Comparison of ENCODE assay signal across 1 cellular context in the genomic region with DNA sequence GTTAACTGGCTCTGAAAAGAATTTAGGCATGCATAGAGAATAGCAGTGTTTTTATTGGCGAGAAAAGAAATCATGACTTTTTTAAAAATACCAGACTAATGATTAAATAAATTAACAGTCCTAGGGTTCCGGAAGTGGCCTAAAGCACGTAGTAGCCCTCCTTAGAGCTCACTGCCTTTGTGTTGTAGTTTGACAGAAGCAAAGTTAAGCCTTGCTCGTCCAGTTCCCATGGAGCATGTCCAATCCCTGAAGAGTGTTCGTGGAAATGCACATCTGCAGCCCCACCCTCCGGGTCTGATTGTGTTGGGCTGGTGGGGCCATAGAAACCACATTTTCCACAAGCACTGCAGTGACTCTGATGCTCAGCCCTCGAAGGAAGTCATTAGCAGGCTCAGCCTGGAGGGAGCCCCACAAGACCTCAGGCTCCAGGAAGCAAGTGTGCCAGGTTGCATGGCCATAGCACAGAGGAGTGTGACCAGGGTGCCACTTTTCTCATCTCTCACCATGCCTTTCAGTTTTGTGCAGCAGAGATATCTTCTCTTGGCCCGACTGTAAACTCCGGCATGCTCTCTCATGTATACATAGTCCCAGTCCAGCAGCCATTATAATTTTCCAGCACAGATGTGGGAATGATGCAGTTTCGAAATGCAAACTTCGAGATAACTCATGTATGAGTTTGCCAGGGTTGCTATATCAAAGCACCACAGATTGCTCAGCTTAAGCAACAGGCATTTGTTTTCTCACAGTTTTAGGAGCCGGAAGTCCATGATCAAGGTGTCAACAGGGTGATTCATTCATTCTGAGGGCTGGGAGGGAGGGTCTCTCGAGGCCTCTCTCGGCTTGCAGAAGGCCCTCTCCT.
TF ChIP-seq lines count a peak whose summit lies in the region.

No MANE protein-coding gene starts in this region.

TF ChIP-seq in HepG2, 621 proteins besides CTCF, POLR2A, EP300 and RAD21 (continued from another document and continues in another):
- TF ChIP-seq, protein P1, sequence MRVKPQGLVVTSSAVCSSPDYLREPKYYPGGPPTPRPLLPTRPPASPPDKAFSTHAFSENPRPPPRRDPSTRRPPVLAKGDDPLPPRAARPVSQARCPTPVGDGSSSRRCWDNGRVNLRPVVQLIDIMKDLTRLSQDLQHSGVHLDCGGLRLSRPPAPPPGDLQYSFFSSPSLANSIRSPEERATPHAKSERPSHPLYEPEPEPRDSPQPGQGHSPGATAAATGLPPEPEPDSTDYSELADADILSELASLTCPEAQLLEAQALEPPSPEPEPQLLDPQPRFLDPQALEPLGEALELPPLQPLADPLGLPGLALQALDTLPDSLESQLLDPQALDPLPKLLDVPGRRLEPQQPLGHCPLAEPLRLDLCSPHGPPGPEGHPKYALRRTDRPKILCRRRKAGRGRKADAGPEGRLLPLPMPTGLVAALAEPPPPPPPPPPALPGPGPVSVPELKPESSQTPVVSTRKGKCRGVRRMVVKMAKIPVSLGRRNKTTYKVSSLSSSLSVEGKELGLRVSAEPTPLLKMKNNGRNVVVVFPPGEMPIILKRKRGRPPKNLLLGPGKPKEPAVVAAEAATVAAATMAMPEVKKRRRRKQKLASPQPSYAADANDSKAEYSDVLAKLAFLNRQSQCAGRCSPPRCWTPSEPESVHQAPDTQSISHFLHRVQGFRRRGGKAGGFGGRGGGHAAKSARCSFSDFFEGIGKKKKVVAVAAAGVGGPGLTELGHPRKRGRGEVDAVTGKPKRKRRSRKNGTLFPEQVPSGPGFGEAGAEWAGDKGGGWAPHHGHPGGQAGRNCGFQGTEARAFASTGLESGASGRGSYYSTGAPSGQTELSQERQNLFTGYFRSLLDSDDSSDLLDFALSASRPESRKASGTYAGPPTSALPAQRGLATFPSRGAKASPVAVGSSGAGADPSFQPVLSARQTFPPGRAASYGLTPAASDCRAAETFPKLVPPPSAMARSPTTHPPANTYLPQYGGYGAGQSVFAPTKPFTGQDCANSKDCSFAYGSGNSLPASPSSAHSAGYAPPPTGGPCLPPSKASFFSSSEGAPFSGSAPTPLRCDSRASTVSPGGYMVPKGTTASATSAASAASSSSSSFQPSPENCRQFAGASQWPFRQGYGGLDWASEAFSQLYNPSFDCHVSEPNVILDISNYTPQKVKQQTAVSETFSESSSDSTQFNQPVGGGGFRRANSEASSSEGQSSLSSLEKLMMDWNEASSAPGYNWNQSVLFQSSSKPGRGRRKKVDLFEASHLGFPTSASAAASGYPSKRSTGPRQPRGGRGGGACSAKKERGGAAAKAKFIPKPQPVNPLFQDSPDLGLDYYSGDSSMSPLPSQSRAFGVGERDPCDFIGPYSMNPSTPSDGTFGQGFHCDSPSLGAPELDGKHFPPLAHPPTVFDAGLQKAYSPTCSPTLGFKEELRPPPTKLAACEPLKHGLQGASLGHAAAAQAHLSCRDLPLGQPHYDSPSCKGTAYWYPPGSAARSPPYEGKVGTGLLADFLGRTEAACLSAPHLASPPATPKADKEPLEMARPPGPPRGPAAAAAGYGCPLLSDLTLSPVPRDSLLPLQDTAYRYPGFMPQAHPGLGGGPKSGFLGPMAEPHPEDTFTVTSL (CRISPR knock-in tag; IDR thresholded peaks at IDR 0.05; ENCODE audit: borderline replicate concordance), result no peak; the same call in 1 of the 2 replicates
- no peak for TF ChIP-seq MATR3 (CRISPR knock-in tag; IDR thresholded peaks at IDR 0.05)
- TF ChIP-seq ZNF274 (CRISPR knock-in tag; IDR thresholded peaks at IDR 0.05), result no peak
- no peak for TF ChIP-seq KDM5B (CRISPR knock-in tag; IDR thresholded peaks at IDR 0.05; ENCODE audit: borderline replicate concordance)
- TF ChIP-seq, protein P2, sequence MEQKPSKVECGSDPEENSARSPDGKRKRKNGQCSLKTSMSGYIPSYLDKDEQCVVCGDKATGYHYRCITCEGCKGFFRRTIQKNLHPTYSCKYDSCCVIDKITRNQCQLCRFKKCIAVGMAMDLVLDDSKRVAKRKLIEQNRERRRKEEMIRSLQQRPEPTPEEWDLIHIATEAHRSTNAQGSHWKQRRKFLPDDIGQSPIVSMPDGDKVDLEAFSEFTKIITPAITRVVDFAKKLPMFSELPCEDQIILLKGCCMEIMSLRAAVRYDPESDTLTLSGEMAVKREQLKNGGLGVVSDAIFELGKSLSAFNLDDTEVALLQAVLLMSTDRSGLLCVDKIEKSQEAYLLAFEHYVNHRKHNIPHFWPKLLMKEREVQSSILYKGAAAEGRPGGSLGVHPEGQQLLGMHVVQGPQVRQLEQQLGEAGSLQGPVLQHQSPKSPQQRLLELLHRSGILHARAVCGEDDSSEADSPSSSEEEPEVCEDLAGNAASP (CRISPR knock-in tag; IDR thresholded peaks at IDR 0.05; ENCODE audit: borderline replicate concordance), result no peak
- no peak for TF ChIP-seq TSC22D2 (CRISPR knock-in tag; IDR thresholded peaks at IDR 0.05; ENCODE audit: borderline replicate concordance)
- no peak for TF ChIP-seq ZNF878 (CRISPR knock-in tag; IDR thresholded peaks at IDR 0.05)
- no peak for TF ChIP-seq JDP2 (CRISPR knock-in tag; IDR thresholded peaks at IDR 0.05; ENCODE audit: borderline replicate concordance)
- TF ChIP-seq, protein P3, sequence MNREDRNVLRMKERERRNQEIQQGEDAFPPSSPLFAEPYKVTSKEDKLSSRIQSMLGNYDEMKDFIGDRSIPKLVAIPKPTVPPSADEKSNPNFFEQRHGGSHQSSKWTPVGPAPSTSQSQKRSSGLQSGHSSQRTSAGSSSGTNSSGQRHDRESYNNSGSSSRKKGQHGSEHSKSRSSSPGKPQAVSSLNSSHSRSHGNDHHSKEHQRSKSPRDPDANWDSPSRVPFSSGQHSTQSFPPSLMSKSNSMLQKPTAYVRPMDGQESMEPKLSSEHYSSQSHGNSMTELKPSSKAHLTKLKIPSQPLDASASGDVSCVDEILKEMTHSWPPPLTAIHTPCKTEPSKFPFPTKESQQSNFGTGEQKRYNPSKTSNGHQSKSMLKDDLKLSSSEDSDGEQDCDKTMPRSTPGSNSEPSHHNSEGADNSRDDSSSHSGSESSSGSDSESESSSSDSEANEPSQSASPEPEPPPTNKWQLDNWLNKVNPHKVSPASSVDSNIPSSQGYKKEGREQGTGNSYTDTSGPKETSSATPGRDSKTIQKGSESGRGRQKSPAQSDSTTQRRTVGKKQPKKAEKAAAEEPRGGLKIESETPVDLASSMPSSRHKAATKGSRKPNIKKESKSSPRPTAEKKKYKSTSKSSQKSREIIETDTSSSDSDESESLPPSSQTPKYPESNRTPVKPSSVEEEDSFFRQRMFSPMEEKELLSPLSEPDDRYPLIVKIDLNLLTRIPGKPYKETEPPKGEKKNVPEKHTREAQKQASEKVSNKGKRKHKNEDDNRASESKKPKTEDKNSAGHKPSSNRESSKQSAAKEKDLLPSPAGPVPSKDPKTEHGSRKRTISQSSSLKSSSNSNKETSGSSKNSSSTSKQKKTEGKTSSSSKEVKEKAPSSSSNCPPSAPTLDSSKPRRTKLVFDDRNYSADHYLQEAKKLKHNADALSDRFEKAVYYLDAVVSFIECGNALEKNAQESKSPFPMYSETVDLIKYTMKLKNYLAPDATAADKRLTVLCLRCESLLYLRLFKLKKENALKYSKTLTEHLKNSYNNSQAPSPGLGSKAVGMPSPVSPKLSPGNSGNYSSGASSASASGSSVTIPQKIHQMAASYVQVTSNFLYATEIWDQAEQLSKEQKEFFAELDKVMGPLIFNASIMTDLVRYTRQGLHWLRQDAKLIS (CRISPR knock-in tag; IDR thresholded peaks at IDR 0.05), result no peak
- TF ChIP-seq SP5 (CRISPR knock-in tag; IDR thresholded peaks at IDR 0.05; ENCODE audit: borderline replicate concordance, low read depth), result no peak
- TF ChIP-seq XRCC5 (optimal IDR thresholded peaks at IDR 0.05; ENCODE audit: low read length), result no peak
- TF ChIP-seq ZNF83 (CRISPR knock-in tag; IDR thresholded peaks at IDR 0.05; ENCODE audit: borderline replicate concordance), result no peak
- TF ChIP-seq, protein P4, sequence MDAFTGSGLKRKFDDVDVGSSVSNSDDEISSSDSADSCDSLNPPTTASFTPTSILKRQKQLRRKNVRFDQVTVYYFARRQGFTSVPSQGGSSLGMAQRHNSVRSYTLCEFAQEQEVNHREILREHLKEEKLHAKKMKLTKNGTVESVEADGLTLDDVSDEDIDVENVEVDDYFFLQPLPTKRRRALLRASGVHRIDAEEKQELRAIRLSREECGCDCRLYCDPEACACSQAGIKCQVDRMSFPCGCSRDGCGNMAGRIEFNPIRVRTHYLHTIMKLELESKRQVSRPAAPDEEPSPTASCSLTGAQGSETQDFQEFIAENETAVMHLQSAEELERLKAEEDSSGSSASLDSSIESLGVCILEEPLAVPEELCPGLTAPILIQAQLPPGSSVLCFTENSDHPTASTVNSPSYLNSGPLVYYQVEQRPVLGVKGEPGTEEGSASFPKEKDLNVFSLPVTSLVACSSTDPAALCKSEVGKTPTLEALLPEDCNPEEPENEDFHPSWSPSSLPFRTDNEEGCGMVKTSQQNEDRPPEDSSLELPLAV (CRISPR knock-in tag; conservative IDR thresholded peaks at IDR 0.05; ENCODE audit: low read depth), result no peak
- TF ChIP-seq GABPA (IDR thresholded peaks at IDR 0.05; ENCODE audit: low read depth, low read length), result no peak
- TF ChIP-seq GABPA (CRISPR knock-in tag; IDR thresholded peaks at IDR 0.05; ENCODE audit: low read depth), result peak; percentile 69
- no peak for TF ChIP-seq ISX (CRISPR knock-in tag; conservative IDR thresholded peaks at IDR 0.05)
- no peak for TF ChIP-seq ZNF724P (CRISPR knock-in tag; IDR thresholded peaks at IDR 0.05; ENCODE audit: borderline replicate concordance)
- peak; percentile 42; the same call in 1 of the 2 replicates for TF ChIP-seq ELF1 (CRISPR knock-in tag; IDR thresholded peaks at IDR 0.05)
- TF ChIP-seq ZNF382 (CRISPR knock-in tag; IDR thresholded peaks at IDR 0.05; ENCODE audit: borderline replicate concordance), result no peak
- peak; percentile 63 for TF ChIP-seq SOX5 (CRISPR knock-in tag; IDR thresholded peaks at IDR 0.05; ENCODE audit: borderline replicate concordance)
- no peak for TF ChIP-seq ZNF619 (CRISPR knock-in tag; IDR thresholded peaks at IDR 0.05)
- TF ChIP-seq, protein P5, sequence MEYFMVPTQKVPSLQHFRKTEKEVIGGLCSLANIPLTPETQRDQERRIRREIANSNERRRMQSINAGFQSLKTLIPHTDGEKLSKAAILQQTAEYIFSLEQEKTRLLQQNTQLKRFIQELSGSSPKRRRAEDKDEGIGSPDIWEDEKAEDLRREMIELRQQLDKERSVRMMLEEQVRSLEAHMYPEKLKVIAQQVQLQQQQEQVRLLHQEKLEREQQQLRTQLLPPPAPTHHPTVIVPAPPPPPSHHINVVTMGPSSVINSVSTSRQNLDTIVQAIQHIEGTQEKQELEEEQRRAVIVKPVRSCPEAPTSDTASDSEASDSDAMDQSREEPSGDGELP (IDR thresholded peaks at IDR 0.05; ENCODE audit: borderline replicate concordance, low read depth), result no peak
- TF ChIP-seq, protein P6, sequence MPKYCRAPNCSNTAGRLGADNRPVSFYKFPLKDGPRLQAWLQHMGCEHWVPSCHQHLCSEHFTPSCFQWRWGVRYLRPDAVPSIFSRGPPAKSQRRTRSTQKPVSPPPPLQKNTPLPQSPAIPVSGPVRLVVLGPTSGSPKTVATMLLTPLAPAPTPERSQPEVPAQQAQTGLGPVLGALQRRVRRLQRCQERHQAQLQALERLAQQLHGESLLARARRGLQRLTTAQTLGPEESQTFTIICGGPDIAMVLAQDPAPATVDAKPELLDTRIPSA (CRISPR knock-in tag; IDR thresholded peaks at IDR 0.05; ENCODE audit: borderline replicate concordance), result no peak
- TF ChIP-seq ZNF10 (CRISPR knock-in tag; IDR thresholded peaks at IDR 0.05; ENCODE audit: borderline replicate concordance, low read depth), result no peak
- TF ChIP-seq ZNF720 (CRISPR knock-in tag; IDR thresholded peaks at IDR 0.05), result no peak
- no peak for TF ChIP-seq SIX1 (CRISPR knock-in tag; IDR thresholded peaks at IDR 0.05; ENCODE audit: borderline replicate concordance)
- TF ChIP-seq ZBTB21 (CRISPR knock-in tag; IDR thresholded peaks at IDR 0.05), result no peak
- no peak for TF ChIP-seq RXRA (CRISPR knock-in tag; IDR thresholded peaks at IDR 0.05)
- TF ChIP-seq ZNF33B (CRISPR knock-in tag; IDR thresholded peaks at IDR 0.05), result no peak
- TF ChIP-seq KDM5A (IDR thresholded peaks at IDR 0.05; ENCODE audit: borderline replicate concordance, low read length), result no peak
- no peak for TF ChIP-seq YEATS4 (CRISPR knock-in tag; IDR thresholded peaks at IDR 0.05; ENCODE audit: borderline replicate concordance)
- TF ChIP-seq ZNF883 (CRISPR knock-in tag; IDR thresholded peaks at IDR 0.05; ENCODE audit: not compliant biosample characterization), result no peak
- 0 out of 2 replicates have a peak, but pooled peaks have one; percentile 15 for TF ChIP-seq ZNF317 (CRISPR knock-in tag; IDR thresholded peaks at IDR 0.05)
- TF ChIP-seq, protein P7, sequence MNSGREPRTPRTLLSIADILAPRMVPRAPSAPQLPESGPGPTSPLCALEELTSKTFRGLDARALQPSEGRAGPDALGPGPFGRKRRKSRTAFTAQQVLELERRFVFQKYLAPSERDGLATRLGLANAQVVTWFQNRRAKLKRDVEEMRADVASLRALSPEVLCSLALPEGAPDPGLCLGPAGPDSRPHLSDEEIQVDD (CRISPR knock-in tag; IDR thresholded peaks at IDR 0.05; ENCODE audit: borderline replicate concordance), result no peak
- TF ChIP-seq, protein P8, sequence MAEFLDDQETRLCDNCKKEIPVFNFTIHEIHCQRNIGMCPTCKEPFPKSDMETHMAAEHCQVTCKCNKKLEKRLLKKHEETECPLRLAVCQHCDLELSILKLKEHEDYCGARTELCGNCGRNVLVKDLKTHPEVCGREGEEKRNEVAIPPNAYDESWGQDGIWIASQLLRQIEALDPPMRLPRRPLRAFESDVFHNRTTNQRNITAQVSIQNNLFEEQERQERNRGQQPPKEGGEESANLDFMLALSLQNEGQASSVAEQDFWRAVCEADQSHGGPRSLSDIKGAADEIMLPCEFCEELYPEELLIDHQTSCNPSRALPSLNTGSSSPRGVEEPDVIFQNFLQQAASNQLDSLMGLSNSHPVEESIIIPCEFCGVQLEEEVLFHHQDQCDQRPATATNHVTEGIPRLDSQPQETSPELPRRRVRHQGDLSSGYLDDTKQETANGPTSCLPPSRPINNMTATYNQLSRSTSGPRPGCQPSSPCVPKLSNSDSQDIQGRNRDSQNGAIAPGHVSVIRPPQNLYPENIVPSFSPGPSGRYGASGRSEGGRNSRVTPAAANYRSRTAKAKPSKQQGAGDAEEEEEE (CRISPR knock-in tag; IDR thresholded peaks at IDR 0.05; ENCODE audit: borderline replicate concordance), result no peak
- TF ChIP-seq, protein P9, sequence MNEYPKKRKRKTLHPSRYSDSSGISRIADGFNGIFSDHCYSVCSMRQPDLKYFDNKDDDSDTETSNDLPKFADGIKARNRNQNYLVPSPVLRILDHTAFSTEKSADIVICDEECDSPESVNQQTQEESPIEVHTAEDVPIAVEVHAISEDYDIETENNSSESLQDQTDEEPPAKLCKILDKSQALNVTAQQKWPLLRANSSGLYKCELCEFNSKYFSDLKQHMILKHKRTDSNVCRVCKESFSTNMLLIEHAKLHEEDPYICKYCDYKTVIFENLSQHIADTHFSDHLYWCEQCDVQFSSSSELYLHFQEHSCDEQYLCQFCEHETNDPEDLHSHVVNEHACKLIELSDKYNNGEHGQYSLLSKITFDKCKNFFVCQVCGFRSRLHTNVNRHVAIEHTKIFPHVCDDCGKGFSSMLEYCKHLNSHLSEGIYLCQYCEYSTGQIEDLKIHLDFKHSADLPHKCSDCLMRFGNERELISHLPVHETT (CRISPR knock-in tag; conservative IDR thresholded peaks at IDR 0.05), result no peak
- no peak for TF ChIP-seq ZSCAN12 (CRISPR knock-in tag; IDR thresholded peaks at IDR 0.05)
- TF ChIP-seq ZFX (CRISPR knock-in tag; IDR thresholded peaks at IDR 0.05; ENCODE audit: low read depth), result 0 out of 2 replicates have a peak, but pooled peaks have one; percentile 15
- no peak for TF ChIP-seq IRX3 (CRISPR knock-in tag; IDR thresholded peaks at IDR 0.05; ENCODE audit: borderline replicate concordance, low read depth)
- TF ChIP-seq ZSCAN20 (CRISPR knock-in tag; IDR thresholded peaks at IDR 0.05; ENCODE audit: borderline replicate concordance), result no peak
- no peak for TF ChIP-seq ZC3H13 (CRISPR knock-in tag; IDR thresholded peaks at IDR 0.05)
- no peak for TF ChIP-seq DR1 (CRISPR knock-in tag; IDR thresholded peaks at IDR 0.05)
- TF ChIP-seq ZNF124 (CRISPR knock-in tag; IDR thresholded peaks at IDR 0.05), result no peak
